8 cellular contexts compared by ENCODE assay signal in genomic region chr16:53089434-53090270, GRCh38. TPM values are rescaled to one million over a fixed set of nuclear protein-coding genes. Genes with fewer than 3 reads are reported as not detected.
DNase-seq lines count a peak whose midpoint lies in the region; ATAC-seq and TF ChIP-seq lines count a peak whose summit lies in the region.

No MANE protein-coding gene starts in this region.

- ATAC-seq in T-helper 17 cell = no peak
- peak; percentile 4 for ATAC-seq in left ventricle myocardium superior
- no peak for ATAC-seq in HG03521 (IDR thresholded peaks at IDR 0.05; ENCODE audit: unreplicated experiment)
- ATAC-seq in GM19463 (IDR thresholded peaks at IDR 0.05; ENCODE audit: unreplicated experiment) = no peak
- no peak for ATAC-seq in HG02840 (IDR thresholded peaks at IDR 0.05; ENCODE audit: low FRiP score, unreplicated experiment)

- intact Hi-C loops in left ventricle myocardium superior (cut with micrococcal nuclease) = no loop called here

- no peak overlapping the region for H3K27ac Mint-ChIP-seq in T-helper 17 cell

- peak overlapping the region in 1 of 3 donors; percentile 41 for H3K9ac ChIP-seq in skeletal muscle tissue (ENCODE audit: low read depth in 1 of 3, low read length in 3 of 3)

- peaks cover 22% of the 10 kb centered on the region for H3K4me1 Mint-ChIP-seq in T-helper 17 cell

- H3K4me3 ChIP-seq in HEK293 (ENCODE audit: low read depth, low read length) = no peak overlapping the region
- no peak overlapping the region for H3K4me3 ChIP-seq in skeletal muscle tissue (ENCODE audit: low read length in 3 of 3)

- H3K9me3 ChIP-seq in HEK293 (ENCODE audit: control insufficient read depth, insufficient read depth, low read depth, low read length) (no peaks in the 10 kb centered on the region), T-helper 17 cell (ENCODE audit: control insufficient read depth, low read length, poor library complexity, severe bottlenecking) (no peaks in the 10 kb centered on the region), skeletal muscle tissue (ENCODE audit: control insufficient read depth in 3 of 3, low read length in 3 of 3) (no peaks in the 10 kb centered on the region)

- no peaks in the 10 kb centered on the region for H3K27me3 Mint-ChIP-seq in T-helper 17 cell

- TF ChIP-seq CTCF in HEK293 (tag by site-specific recombination; IDR thresholded peaks at IDR 0.05) = no peak

- POLR2A ChIA-PET in HEK293 (lab: Yijun Ruan, JAX) = no interaction called here

- H3K27me3 ChIP-seq in skeletal muscle tissue (ENCODE audit: control insufficient read depth in 3 of 3, insufficient read depth in 3 of 3, low read length in 3 of 3) = no peaks in the 10 kb centered on the region

- DNase-seq in T-helper 17 cell (no peak), left ventricle myocardium superior (no peak), iPS-NIHi11 (ENCODE audit: low spot score) (no peak)

- H3K27ac ChIP-seq in HEK293 (ENCODE audit: extremely low read depth, low read depth, low read length) = no peak overlapping the region
- peak overlapping the region; percentile 82 for H3K27ac ChIP-seq in skeletal muscle tissue (ENCODE audit: low read depth, low read length)

- H3K4me1 ChIP-seq in HEK293 (ENCODE audit: control insufficient read depth, insufficient read depth, low read length) = peaks cover 20% of the 10 kb centered on the region
- H3K4me1 ChIP-seq in skeletal muscle tissue (ENCODE audit: control insufficient read depth in 3 of 3, insufficient read depth in 3 of 3, low read length in 3 of 3) = peaks cover 58 to 73% (median 62%) of the 10 kb centered on the region in 3 donors

- no peaks in the 10 kb centered on the region for H3K36me3 Mint-ChIP-seq in T-helper 17 cell (ENCODE audit: low read depth)

- no peaks in the 10 kb centered on the region for H3K36me3 ChIP-seq in HEK293 (ENCODE audit: control insufficient read depth in 2 of 2, insufficient read depth in 1 of 2, low read length in 2 of 2)
- no peaks in the 10 kb centered on the region for H3K36me3 ChIP-seq in skeletal muscle tissue (ENCODE audit: control insufficient read depth in 3 of 3, insufficient read depth in 3 of 3, low read length in 3 of 3)

- H3K4me3 Mint-ChIP-seq in T-helper 17 cell = peak overlapping the region; percentile 12

- CTCF ChIA-PET in HEK293 (lab: Yijun Ruan, JAX) = no interaction called here

TF ChIP-seq in HEK293, 187 proteins besides CTCF, POLR2A, EP300 and RAD21:
- TF ChIP-seq, protein P1, sequence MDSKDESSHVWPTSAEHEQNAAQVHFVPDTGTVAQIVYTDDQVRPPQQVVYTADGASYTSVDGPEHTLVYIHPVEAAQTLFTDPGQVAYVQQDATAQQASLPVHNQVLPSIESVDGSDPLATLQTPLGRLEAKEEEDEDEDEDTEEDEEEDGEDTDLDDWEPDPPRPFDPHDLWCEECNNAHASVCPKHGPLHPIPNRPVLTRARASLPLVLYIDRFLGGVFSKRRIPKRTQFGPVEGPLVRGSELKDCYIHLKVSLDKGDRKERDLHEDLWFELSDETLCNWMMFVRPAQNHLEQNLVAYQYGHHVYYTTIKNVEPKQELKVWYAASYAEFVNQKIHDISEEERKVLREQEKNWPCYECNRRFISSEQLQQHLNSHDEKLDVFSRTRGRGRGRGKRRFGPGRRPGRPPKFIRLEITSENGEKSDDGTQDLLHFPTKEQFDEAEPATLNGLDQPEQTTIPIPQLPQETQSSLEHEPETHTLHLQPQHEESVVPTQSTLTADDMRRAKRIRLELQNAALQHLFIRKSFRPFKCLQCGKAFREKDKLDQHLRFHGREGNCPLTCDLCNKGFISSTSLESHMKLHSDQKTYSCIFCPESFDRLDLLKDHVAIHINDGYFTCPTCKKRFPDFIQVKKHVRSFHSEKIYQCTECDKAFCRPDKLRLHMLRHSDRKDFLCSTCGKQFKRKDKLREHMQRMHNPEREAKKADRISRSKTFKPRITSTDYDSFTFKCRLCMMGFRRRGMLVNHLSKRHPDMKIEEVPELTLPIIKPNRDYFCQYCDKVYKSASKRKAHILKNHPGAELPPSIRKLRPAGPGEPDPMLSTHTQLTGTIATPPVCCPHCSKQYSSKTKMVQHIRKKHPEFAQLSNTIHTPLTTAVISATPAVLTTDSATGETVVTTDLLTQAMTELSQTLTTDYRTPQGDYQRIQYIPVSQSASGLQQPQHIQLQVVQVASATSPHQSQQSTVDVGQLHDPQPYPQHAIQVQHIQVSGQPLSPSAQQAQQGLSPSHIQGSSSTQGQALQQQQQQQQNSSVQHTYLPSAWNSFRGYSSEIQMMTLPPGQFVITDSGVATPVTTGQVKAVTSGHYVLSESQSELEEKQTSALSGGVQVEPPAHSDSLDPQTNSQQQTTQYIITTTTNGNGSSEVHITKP (tag by site-specific recombination; IDR thresholded peaks at IDR 0.05) = 0 out of 2 replicates have a peak, but pooled peaks have one; percentile 22
- TF ChIP-seq ZNF670 (tag by site-specific recombination; IDR thresholded peaks at IDR 0.05; ENCODE audit: low read depth) (no peak), ZNF280C (tag by site-specific recombination; IDR thresholded peaks at IDR 0.05) (no peak), ZBTB17 (tag by site-specific recombination; IDR thresholded peaks at IDR 0.05) (0 out of 2 replicates have a peak, but pooled peaks have one; percentile 20), ZNF626 (tag by site-specific recombination; IDR thresholded peaks at IDR 0.05) (no peak)

RNA-seq across cellular contexts. Expression of gene CHD9, which starts 34.9 kb away (rescaled TPM):
- total RNA-seq in T-helper 17 cell = 10 to 100 TPM; 32.4 to 33.3 TPM
- 36.4 TPM for total RNA-seq in left ventricle myocardium superior
- 69.4 TPM for total RNA-seq in skeletal muscle tissue

RNA-seq across cellular contexts. Expression of gene CHD9NB, which starts 37.0 kb away (rescaled TPM):
- total RNA-seq in T-helper 17 cell = under 1 TPM in 1 of 2 donors, not detected in 1; 0.31 TPM
- 0.97 TPM for total RNA-seq in left ventricle myocardium superior
- total RNA-seq in skeletal muscle tissue = 0.52 TPM
